Comparison of ENCODE assay signal across 9 cellular contexts in genomic region chr19:30029721-30030510, GRCh38.
A peak's percentile ranks its signal among the peaks of the same experiment; 100 is the strongest.
DNase-seq lines count a peak whose midpoint lies in the region; ATAC-seq and TF ChIP-seq lines count a peak whose summit lies in the region.
"Had no signal": no experiment of that assay in that cellular context is flagged by ENCODE, and none has a peak within 500 bp of the region (broad histone marks: within the 10 kb centered on the region; RNA-seq: fewer than 3 reads in every experiment).

No MANE protein-coding gene starts in this region.

- no peaks in the 10 kb centered on the region for H3K27me3 ChIP-seq in IMR-90 (ENCODE audit: control insufficient read depth, insufficient read depth, low read length)
- no peaks in the 10 kb centered on the region for H3K27me3 ChIP-seq in dorsolateral prefrontal cortex
- H3K27me3 ChIP-seq in H9 (ENCODE audit: insufficient read depth, low read length): no peaks in the 10 kb centered on the region

- no peak for TF ChIP-seq RAD21 in IMR-90 (IDR thresholded peaks at IDR 0.05; ENCODE audit: low read length)

- no peak overlapping the region for H3K4ac ChIP-seq in IMR-90 (ENCODE audit: low read depth, low read length)
- no peak overlapping the region for H3K4ac ChIP-seq in H9 (ENCODE audit: low read depth, low read length)

- no peak overlapping the region for H3K56ac ChIP-seq in IMR-90 (ENCODE audit: extremely low read depth, insufficient read depth, low read length)
- H3K56ac ChIP-seq in H9 (ENCODE audit: insufficient read length, low read depth, low read length): no peak overlapping the region

- H3K9me3 ChIP-seq in IMR-90 (ENCODE audit: control insufficient read depth, insufficient read depth, low read length) (no peaks in the 10 kb centered on the region), H9 (ENCODE audit: control insufficient read depth, low read depth, low read length) (no peaks in the 10 kb centered on the region)

- no peaks in the 10 kb centered on the region for H3K23me2 ChIP-seq in H9 (ENCODE audit: insufficient read length, low read depth, low read length, poor library complexity, severe bottlenecking)

- H3K4me1 ChIP-seq in IMR-90 (ENCODE audit: control insufficient read depth, insufficient read depth, low read length): no peaks in the 10 kb centered on the region
- no peaks in the 10 kb centered on the region for H3K4me1 ChIP-seq in H9 (ENCODE audit: insufficient read depth, low read length)

- H3K9ac ChIP-seq in IMR-90 (ENCODE audit: low read depth, low read length) (no peak overlapping the region), H9 (ENCODE audit: extremely low read depth, insufficient read length, low read length) (no peak overlapping the region)

- H2BK12ac ChIP-seq in H9 (ENCODE audit: insufficient read length, low read depth, low read length): no peak overlapping the region

- H3K36me3 Mint-ChIP-seq in H9 (ENCODE audit: insufficient read depth in 1 of 3, low read depth in 3 of 3): peaks cover 8 to 47% (median 43%) of the 10 kb centered on the region in 3 experiments

- no peak for TF ChIP-seq POLR2A in IMR-90 (IDR thresholded peaks at IDR 0.05; ENCODE audit: low read depth, low read length)

- ATAC-seq in GM18502 (IDR thresholded peaks at IDR 0.05; ENCODE audit: poor library complexity, unreplicated experiment): peak; percentile 84
- ATAC-seq in IMR-90 (ENCODE audit: low read depth): no peak

- no peaks in the 10 kb centered on the region for H4K20me1 ChIP-seq in IMR-90 (ENCODE audit: insufficient read depth, low read length)
- no peaks in the 10 kb centered on the region for H4K20me1 ChIP-seq in H9 (ENCODE audit: control insufficient read depth, insufficient read depth, insufficient read length)

- H2AK9ac ChIP-seq in IMR-90 (replicated peaks; ENCODE audit: low read depth, low read length, poor library complexity): no peak overlapping the region

- H4K91ac ChIP-seq in IMR-90 (ENCODE audit: insufficient read depth, low read depth, low read length): no peak overlapping the region
- H4K91ac ChIP-seq in H9 (ENCODE audit: insufficient read length, low read depth, low read length): no peak overlapping the region

- no peak overlapping the region for H3K14ac ChIP-seq in IMR-90 (replicated peaks; ENCODE audit: low read depth, low read length)
- no peak overlapping the region for H3K14ac ChIP-seq in H9 (ENCODE audit: insufficient read depth, low read length)

- H3K79me1 ChIP-seq in IMR-90 (ENCODE audit: low read depth in 1 of 2, low read length in 2 of 2) (0 out of 4 replicates have a peak, but pooled peaks cover 0 to 4% of the 10 kb centered on the region in 2 experiments), H9 (ENCODE audit: insufficient read depth, low read depth, low read length, poor library complexity, severe bottlenecking) (no peaks in the 10 kb centered on the region)

- H4K8ac ChIP-seq in IMR-90 (ENCODE audit: low read depth in 2 of 2, low read length in 2 of 2) (no peak overlapping the region), H9 (replicated peaks; ENCODE audit: insufficient read length, low read depth, low read length) (no peak overlapping the region)

- no peak overlapping the region; the same call in 1 of the 2 replicates for H4K5ac ChIP-seq in IMR-90 (ENCODE audit: low read depth, low read length)
- H4K5ac ChIP-seq in H9 (ENCODE audit: insufficient read length, low read depth, low read length): no peak overlapping the region

- in situ Hi-C loops in IMR-90 (cut with MboI; ENCODE audit: low sequenced_read_pairs): no loop called here

- dilution Hi-C loops in IMR-90 (cut with HindIII; ENCODE audit: low sequenced_read_pairs, unreplicated experiment): no loop called here

- H3K4me2 ChIP-seq in IMR-90 (ENCODE audit: low read depth, low read length) (no peak overlapping the region), H9 (ENCODE audit: insufficient read depth, insufficient read length, low read length) (no peak overlapping the region)

- CTCF ChIA-PET in IMR-90 (lab: Yijun Ruan, JAX): interaction anchor here (0.8 kb wide), 1 partner anchor 259 kb away, joined by 3 read pairs; no protein-coding TSS in a partner anchor

- H3K79me2 ChIP-seq in H9 (ENCODE audit: insufficient read depth, low read length): no peaks in the 10 kb centered on the region

- peaks cover 11 to 15% of the 10 kb centered on the region in 2 experiments for H3K4me1 Mint-ChIP-seq in H9

- H3K9me1 ChIP-seq in IMR-90 (ENCODE audit: insufficient read depth, low read length): no peaks in the 10 kb centered on the region

- no peak overlapping the region for H3T11ph ChIP-seq in H9 (ENCODE audit: low read length)

- POLR2A ChIA-PET in IMR-90 (lab: Charles Lee; ENCODE audit: unreplicated experiment): no interaction called here

- no peaks in the 10 kb centered on the region for H3K27me3 Mint-ChIP-seq in H9 (ENCODE audit: low read depth)
- H3K27me3 Mint-ChIP-seq: activated naive CD4-positive, alpha-beta T cell treated with anti-CD3 and anti-CD28 coated beads, Interleukin-2, amount 50 U/mL, for 24 hours had no signal

- H3K18ac ChIP-seq in IMR-90 (ENCODE audit: low read depth, low read length) (no peak overlapping the region), H9 (ENCODE audit: insufficient read length, low read depth, low read length) (no peak overlapping the region)

- no TSS peak for BruUV-seq in IMR-90 (replicated peaks; lab: Mats Ljungman, UMichigan)

- H2AK5ac ChIP-seq in IMR-90 (ENCODE audit: low read depth, low read length) (no peak overlapping the region), H9 (ENCODE audit: insufficient read length, low read length) (no peak overlapping the region)

- H2BK5ac ChIP-seq in IMR-90 (ENCODE audit: low read depth, low read length, poor library complexity, severe bottlenecking) (no peak overlapping the region), H9 (ENCODE audit: insufficient read length, low read length) (no peak overlapping the region)

- H3K36me3 ChIP-seq in IMR-90 (ENCODE audit: control insufficient read depth, insufficient read depth, low read length): no peaks in the 10 kb centered on the region

- intact Hi-C loops in IMR-90 (cut with micrococcal nuclease): no loop called here
- intact Hi-C loops in dorsolateral prefrontal cortex (cut with DNase I): no loop called here

- H3K9me3 Mint-ChIP-seq in H9: peaks cover 4% of the 10 kb centered on the region in 2 experiments; a peak in 2 of 5 replicates

- H2BK20ac ChIP-seq in IMR-90 (ENCODE audit: low read depth, low read length): no peak overlapping the region
- no peak overlapping the region for H2BK20ac ChIP-seq in H9 (ENCODE audit: low read depth, low read length, poor library complexity, severe bottlenecking)

- TF ChIP-seq CTCF in IMR-90 (conservative IDR thresholded peaks at IDR 0.05; ENCODE audit: low read depth, low read length) (no peak), fibroblast of the aortic adventitia (IDR thresholded peaks at IDR 0.05; ENCODE audit: insufficient read depth, low read length) (no peak), dorsolateral prefrontal cortex (IDR thresholded peaks at IDR 0.05 in 54 of 56, conservative IDR thresholded peaks at IDR 0.05 in 2 of 56; ENCODE audit: low read depth in 1 of 56, partially characterized antibody in 56 of 56) (no peak), H9 (conservative IDR thresholded peaks at IDR 0.05) (no peak), coronary artery (IDR thresholded peaks at IDR 0.05) (no peak)

- H2BK15ac ChIP-seq in IMR-90 (ENCODE audit: low read depth, low read length) (no peak overlapping the region), H9 (ENCODE audit: low read depth, low read length) (no peak overlapping the region)

- DNase-seq in H4 (ENCODE audit: low spot score) (peak; percentile 70), IMR-90 (peak; percentile 56), fibroblast of the aortic adventitia (ENCODE audit: low read depth) (peak; percentile 85), ecto neural progenitor cell (ENCODE audit: low spot score) (no peak), dorsolateral prefrontal cortex (no peak), H9 (no peak), coronary artery (ENCODE audit: low spot score) (no peak)

- no peak overlapping the region for H3K27ac Mint-ChIP-seq in H9

- H2AFZ ChIP-seq in IMR-90 (replicated peaks; ENCODE audit: low read length, poor library complexity): no peak overlapping the region
- no peak overlapping the region for H2AFZ ChIP-seq in H9 (ENCODE audit: low read length)

- H2BK120ac ChIP-seq in IMR-90 (ENCODE audit: low read depth, low read length) (no peak overlapping the region), H9 (ENCODE audit: low read depth, low read length, poor library complexity, severe bottlenecking) (no peak overlapping the region)

- H3K4me3 ChIP-seq in IMR-90 (ENCODE audit: insufficient read depth, low read depth, low read length): no peak overlapping the region
- no peak overlapping the region for H3K4me3 ChIP-seq in fibroblast of the aortic adventitia (ENCODE audit: low read depth, low read length)
- H3K4me3 ChIP-seq in dorsolateral prefrontal cortex: no peak overlapping the region
- no peak overlapping the region for H3K4me3 ChIP-seq in coronary artery

- no CpG with 5 or more reads among the region's 4 CpGs for WGBS in IMR-90 (ENCODE audit: extremely low coverage in 2 of 2, insufficient read length in 1 of 2), 2 experiments
- no CpG with 5 or more reads among the region's 4 CpGs for WGBS in H9 (ENCODE audit: extremely low coverage, insufficient read length, low lambda C conversion rate)

- no peak overlapping the region for H3K4me3 Mint-ChIP-seq in H9
- H3K4me3 Mint-ChIP-seq: activated naive CD4-positive, alpha-beta T cell treated with anti-CD3 and anti-CD28 coated beads, Interleukin-2, amount 50 U/mL, for 24 hours had no signal

- H3K27ac ChIP-seq in IMR-90 (ENCODE audit: insufficient read depth, low read length) (no peak overlapping the region), dorsolateral prefrontal cortex (no peak overlapping the region), H9 (ENCODE audit: insufficient read length, low read depth, low read length) (no peak overlapping the region), coronary artery (no peak overlapping the region)

- no peak overlapping the region for H3K23ac ChIP-seq in IMR-90 (ENCODE audit: low read depth, low read length)
- no peak overlapping the region for H3K23ac ChIP-seq in H9 (ENCODE audit: insufficient read length, low read depth, low read length)

TF ChIP-seq in IMR-90, 13 proteins besides CTCF, POLR2A, EP300 and RAD21:
- TF ChIP-seq MXI1 (IDR thresholded peaks at IDR 0.05; ENCODE audit: borderline replicate concordance, low read depth, low read length) (no peak), USF2 (IDR thresholded peaks at IDR 0.05; ENCODE audit: low read depth, low read length) (no peak), NFE2L2 (IDR thresholded peaks at IDR 0.05; ENCODE audit: low read depth, low read length) (no peak), BHLHE40 (IDR thresholded peaks at IDR 0.05; ENCODE audit: low read depth, low read length) (no peak)

Comparison
In these comparisons a context has a peak if more than half of its experiments do, and no peak if none do; other contexts are left out.
1. DNase-seq: peak in H4 (single experiment), IMR-90 (single experiment) and fibroblast of the aortic adventitia (single experiment); none in ecto neural progenitor cell (single experiment), dorsolateral prefrontal cortex (0 of 10), H9 (single experiment) and coronary artery (single experiment).